8 cellular contexts compared by ENCODE assay signal in the genomic region with DNA sequence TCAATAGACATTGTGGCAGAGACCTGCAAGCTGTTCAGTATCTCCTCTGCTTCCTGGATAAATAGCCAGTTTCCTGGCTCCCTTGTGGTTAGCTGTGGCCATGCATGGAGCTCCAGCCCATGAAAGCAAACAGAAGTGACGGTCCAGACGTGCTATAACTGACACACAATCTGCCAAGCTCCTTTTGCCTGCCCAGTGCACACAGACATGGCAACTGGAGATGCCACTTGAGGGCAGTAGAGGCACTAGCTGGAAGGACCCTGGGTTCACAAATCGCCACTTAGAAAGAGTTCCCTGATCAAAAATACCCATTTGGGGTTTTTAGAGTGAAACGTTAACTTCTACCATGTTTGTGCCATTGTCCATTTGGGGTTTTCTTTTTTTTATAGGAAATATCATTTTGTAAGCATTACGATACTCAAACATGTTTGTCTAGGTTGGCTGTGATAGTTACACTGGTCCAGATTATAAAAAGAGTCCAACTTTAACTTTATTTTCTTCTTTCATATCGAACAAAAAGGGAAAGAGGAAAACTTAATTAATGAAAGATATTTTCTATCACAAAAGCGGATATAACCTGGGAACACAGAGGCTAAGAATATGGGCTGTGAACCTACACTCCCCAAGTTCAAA. TPM values are rescaled to one million over a fixed set of nuclear protein-coding genes. Genes with fewer than 3 reads are reported as not detected.
DNase-seq lines count a peak whose midpoint lies in the region; ATAC-seq and TF ChIP-seq lines count a peak whose summit lies in the region.

No MANE protein-coding gene starts in this region.

- H3F3A ChIP-seq in GM23338 (replicated peaks; ENCODE audit: low read depth) = no peaks in the 10 kb centered on the region

- H3K4me1 Mint-ChIP-seq in CD4-positive, alpha-beta T cell (ENCODE audit: low read depth) = no peaks in the 10 kb centered on the region
- no peaks in the 10 kb centered on the region for H3K4me1 Mint-ChIP-seq in GM23338

- TF ChIP-seq CTCF in CD4-positive, alpha-beta T cell (IDR thresholded peaks at IDR 0.05) = peak; percentile 42
- TF ChIP-seq CTCF in GM23338 (conservative IDR thresholded peaks at IDR 0.05; ENCODE audit: low read depth in 2 of 2) (peak; percentile 63 to 74), RWPE2 (IDR thresholded peaks at IDR 0.05; ENCODE audit: poor library complexity, severe bottlenecking) (peak; percentile 53), fibroblast of pulmonary artery (IDR thresholded peaks at IDR 0.05; ENCODE audit: low read length, missing control alignments) (peak; percentile 65)

- POLR2A ChIA-PET in CD4-positive, alpha-beta T cell (lab: Charles Lee) = no interaction called here

- H3K4me3 Mint-ChIP-seq in CD4-positive, alpha-beta T cell = no peak overlapping the region
- no peak overlapping the region for H3K4me3 Mint-ChIP-seq in GM23338

- no peak overlapping the region for H3K4me2 ChIP-seq in GM23338

- H3K27me3 Mint-ChIP-seq in CD4-positive, alpha-beta T cell = no peaks in the 10 kb centered on the region
- H3K27me3 Mint-ChIP-seq in GM23338 (ENCODE audit: insufficient read depth, low read depth, poor library complexity) = peaks cover 1% of the 10 kb centered on the region

- H3K9me2 ChIP-seq in GM23338 (ENCODE audit: insufficient read depth) = no peaks in the 10 kb centered on the region

- no peaks in the 10 kb centered on the region for H4K20me1 ChIP-seq in GM23338 (replicated peaks; ENCODE audit: insufficient read depth)

- CTCF ChIA-PET in CD4-positive, alpha-beta T cell (lab: Charles Lee) = interaction anchor here (0.5 kb wide), 1 partner anchor 33 kb away, joined by 3 read pairs; no protein-coding TSS in a partner anchor

- H3K4me3 ChIP-seq in GM23338 (no peak overlapping the region), RWPE2 (ENCODE audit: severe bottlenecking) (no peak overlapping the region), fibroblast of pulmonary artery (replicated peaks; ENCODE audit: low read depth, low read length) (no peak overlapping the region)

- H3K4me1 ChIP-seq in GM23338 (ENCODE audit: insufficient read depth) = no peaks in the 10 kb centered on the region
- no peaks in the 10 kb centered on the region for H3K4me1 ChIP-seq in RWPE2 (ENCODE audit: insufficient read depth, poor library complexity, severe bottlenecking)

- no peak for ATAC-seq in CD4-positive, alpha-beta T cell (ENCODE audit: poor library complexity)
- ATAC-seq in GM23338 (peak; percentile 68), RWPE2 (ENCODE audit: low read depth) (no peak), HG02885 (IDR thresholded peaks at IDR 0.05; ENCODE audit: poor library complexity, unreplicated experiment) (no peak), GM19463 (IDR thresholded peaks at IDR 0.05; ENCODE audit: unreplicated experiment) (no peak)

- H3K9me3 ChIP-seq in CD4-positive, alpha-beta T cell (ENCODE audit: control insufficient read depth, low read length) = no peaks in the 10 kb centered on the region
- H3K9me3 ChIP-seq in RWPE2 (ENCODE audit: severe bottlenecking) = no peaks in the 10 kb centered on the region

- no peak overlapping the region for H3K27ac ChIP-seq in CD4-positive, alpha-beta T cell (ENCODE audit: low read depth, low read length)
- H3K27ac ChIP-seq in GM23338 (ENCODE audit: low read depth) (no peak overlapping the region), RWPE2 (ENCODE audit: poor library complexity, severe bottlenecking) (no peak overlapping the region)

- H3K79me2 ChIP-seq in GM23338 (replicated peaks; ENCODE audit: insufficient read depth) = no peaks in the 10 kb centered on the region

- no peak overlapping the region for H3K27ac Mint-ChIP-seq in CD4-positive, alpha-beta T cell
- no peak overlapping the region for H3K27ac Mint-ChIP-seq in GM23338

- intact Hi-C loops in CD4-positive, alpha-beta T cell (cut with DNase I, micrococcal nuclease) = loop anchor here in 1 of 2 experiments (1.0 kb wide), 1 partner anchor 1546 kb away; no protein-coding TSS in a partner anchor

- H3K36me3 ChIP-seq in GM23338 (ENCODE audit: insufficient read depth) (peaks cover 28% of the 10 kb centered on the region), RWPE2 (ENCODE audit: low read depth) (peaks cover 69% of the 10 kb centered on the region)

- H2AFZ ChIP-seq in GM23338 = no peak overlapping the region

- H3K27me3 ChIP-seq in CD4-positive, alpha-beta T cell (ENCODE audit: control insufficient read depth, insufficient read depth, low read length) = no peaks in the 10 kb centered on the region
- H3K27me3 ChIP-seq in GM23338 (ENCODE audit: insufficient read depth) (no peaks in the 10 kb centered on the region), RWPE2 (ENCODE audit: insufficient read depth, poor library complexity, severe bottlenecking) (no peaks in the 10 kb centered on the region)

- no peaks in the 10 kb centered on the region for H3K9me3 Mint-ChIP-seq in CD4-positive, alpha-beta T cell
- H3K9me3 Mint-ChIP-seq in GM23338 = no peaks in the 10 kb centered on the region

- DNase-seq in CD4-positive, alpha-beta T cell = peak in 3 of 10 experiments; percentile 4
- DNase-seq in GM23338 (ENCODE audit: low spot score) (peak; percentile 53), RWPE2 (ENCODE audit: low spot score) (no peak), fibroblast of pulmonary artery (ENCODE audit: low read depth) (peak; percentile 49), KG1 (lab: John Stamatoyannopoulos, UW) (no peak)
- peak; percentile 31 for DNase-seq in stimulated activated CD8-positive, alpha-beta memory T cell treated with anti-CD3 and anti-CD28 coated beads, Interleukin-4, amount 100 ng/mL, for 48 hours

- H3K36me3 Mint-ChIP-seq in CD4-positive, alpha-beta T cell (ENCODE audit: low read depth) = peaks cover 95% of the 10 kb centered on the region
- peaks cover 80% of the 10 kb centered on the region for H3K36me3 Mint-ChIP-seq in GM23338 (ENCODE audit: low read depth)

TF ChIP-seq in GM23338, 12 proteins besides CTCF, POLR2A, EP300 and RAD21 (continues in another document):
- TF ChIP-seq POLR2AphosphoS5 (IDR thresholded peaks at IDR 0.05; ENCODE audit: low read depth) = no peak

RNA-seq across cellular contexts. Expression of gene KIN, which starts 31.3 kb away (rescaled TPM):
- 1 to 10 TPM; 6.5 to 8.6 TPM for total RNA-seq in CD4-positive, alpha-beta T cell
- 8.5 and 11.0 TPM in 2 replicates for total RNA-seq in GM23338 (2014; rRNA removed; shearing (Covaris generic))
- polyA plus RNA-seq in GM23338 (2016; fragmentation: Nextera tagmentation; extraction: Ambion mirVana) = 31.7 and 34.8 TPM in 2 replicates

RNA-seq across cellular contexts. Expression of gene ATP5F1C, which starts 31.5 kb away (rescaled TPM):
- 100 to 1,000 TPM; 111 TPM for total RNA-seq in CD4-positive, alpha-beta T cell
- total RNA-seq in GM23338 (2014; rRNA removed; shearing (Covaris generic)) = 332 and 339 TPM in 2 replicates
- polyA plus RNA-seq in GM23338 (2016; fragmentation: Nextera tagmentation; extraction: Ambion mirVana) = 519 and 537 TPM in 2 replicates

RNA-seq across cellular contexts. Expression of gene ITIH2, which starts 53.4 kb away (rescaled TPM):
- total RNA-seq in CD4-positive, alpha-beta T cell = not detected
- not detected in 2 replicates for total RNA-seq in GM23338 (2014; rRNA removed; shearing (Covaris generic))
- 0.10 TPM in 1 of 2 replicates, not detected in the other for polyA plus RNA-seq in GM23338 (2016; fragmentation: Nextera tagmentation; extraction: Ambion mirVana)

Comparison
In these comparisons a context has a peak if more than half of its experiments do, and no peak if none do; other contexts are left out.
1. DNase-seq: peak in GM23338 (single experiment), fibroblast of pulmonary artery (single experiment) and stimulated activated CD8-positive, alpha-beta memory T cell treated with anti-CD3 and anti-CD28 coated beads, Interleukin-4, amount 100 ng/mL, for 48 hours (single experiment); none in RWPE2 (single experiment) and KG1 (single experiment).
2. Peak in every context shown above with its lines, with median percentiles within 50 percentile points of each other: CTCF ChIP-seq.